In the genomic region with DNA sequence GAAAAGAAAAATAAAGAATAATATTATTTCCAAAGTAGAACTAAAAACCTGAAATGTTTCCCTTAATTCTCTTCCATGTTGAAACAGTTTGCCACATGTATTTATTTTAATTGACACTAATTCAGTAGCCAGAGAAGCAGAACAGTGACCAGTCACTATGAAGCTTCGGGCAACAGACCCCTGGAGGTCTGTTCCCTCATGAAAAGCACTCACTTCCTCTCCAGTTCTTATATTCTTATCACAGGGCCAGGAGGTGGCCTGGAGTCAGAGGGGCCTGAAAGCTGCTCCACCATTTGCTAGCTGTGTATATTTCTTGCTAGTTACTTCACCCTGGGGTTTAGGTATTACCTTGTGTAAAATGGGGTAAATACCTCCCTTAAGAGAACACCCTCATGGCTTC, we compare ENCODE assay signal across 1 cellular context.
TF ChIP-seq lines count a peak whose summit lies in the region.

No MANE protein-coding gene starts in this region.

TF ChIP-seq in WTC11, 78 proteins besides CTCF, POLR2A, EP300 and RAD21 (continued from another document):
- TF ChIP-seq ZNF396 (CRISPR knock-in tag; IDR thresholded peaks at IDR 0.05; ENCODE audit: borderline replicate concordance) (no peak), IRF2 (CRISPR knock-in tag; IDR thresholded peaks at IDR 0.05; ENCODE audit: borderline replicate concordance, low read depth) (no peak), HMGA2 (CRISPR knock-in tag; IDR thresholded peaks at IDR 0.05) (no peak), NR3C1 (CRISPR knock-in tag; conservative IDR thresholded peaks at IDR 0.05; ENCODE audit: low read depth) (no peak), GRHL2 (CRISPR knock-in tag; IDR thresholded peaks at IDR 0.05; ENCODE audit: insufficient replicate concordance, severe bottlenecking) (no peak), MYBL2 (CRISPR knock-in tag; IDR thresholded peaks at IDR 0.05) (no peak), ZNF232 (CRISPR knock-in tag; IDR thresholded peaks at IDR 0.05) (no peak), RELA (CRISPR knock-in tag; IDR thresholded peaks at IDR 0.05; ENCODE audit: borderline replicate concordance) (no peak), GTF2I (CRISPR knock-in tag; conservative IDR thresholded peaks at IDR 0.05) (no peak), ELF4 (CRISPR knock-in tag; IDR thresholded peaks at IDR 0.05; ENCODE audit: low read depth) (no peak)
- TF ChIP-seq, protein P1, sequence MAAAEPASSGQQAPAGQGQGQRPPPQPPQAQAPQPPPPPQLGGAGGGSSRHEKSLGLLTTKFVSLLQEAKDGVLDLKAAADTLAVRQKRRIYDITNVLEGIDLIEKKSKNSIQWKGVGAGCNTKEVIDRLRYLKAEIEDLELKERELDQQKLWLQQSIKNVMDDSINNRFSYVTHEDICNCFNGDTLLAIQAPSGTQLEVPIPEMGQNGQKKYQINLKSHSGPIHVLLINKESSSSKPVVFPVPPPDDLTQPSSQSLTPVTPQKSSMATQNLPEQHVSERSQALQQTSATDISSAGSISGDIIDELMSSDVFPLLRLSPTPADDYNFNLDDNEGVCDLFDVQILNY (CRISPR knock-in tag; IDR thresholded peaks at IDR 0.05) = no peak
- TF ChIP-seq, protein P2, sequence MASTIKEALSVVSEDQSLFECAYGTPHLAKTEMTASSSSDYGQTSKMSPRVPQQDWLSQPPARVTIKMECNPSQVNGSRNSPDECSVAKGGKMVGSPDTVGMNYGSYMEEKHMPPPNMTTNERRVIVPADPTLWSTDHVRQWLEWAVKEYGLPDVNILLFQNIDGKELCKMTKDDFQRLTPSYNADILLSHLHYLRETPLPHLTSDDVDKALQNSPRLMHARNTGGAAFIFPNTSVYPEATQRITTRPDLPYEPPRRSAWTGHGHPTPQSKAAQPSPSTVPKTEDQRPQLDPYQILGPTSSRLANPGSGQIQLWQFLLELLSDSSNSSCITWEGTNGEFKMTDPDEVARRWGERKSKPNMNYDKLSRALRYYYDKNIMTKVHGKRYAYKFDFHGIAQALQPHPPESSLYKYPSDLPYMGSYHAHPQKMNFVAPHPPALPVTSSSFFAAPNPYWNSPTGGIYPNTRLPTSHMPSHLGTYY (CRISPR knock-in tag; IDR thresholded peaks at IDR 0.05) = no peak
- TF ChIP-seq, protein P3, sequence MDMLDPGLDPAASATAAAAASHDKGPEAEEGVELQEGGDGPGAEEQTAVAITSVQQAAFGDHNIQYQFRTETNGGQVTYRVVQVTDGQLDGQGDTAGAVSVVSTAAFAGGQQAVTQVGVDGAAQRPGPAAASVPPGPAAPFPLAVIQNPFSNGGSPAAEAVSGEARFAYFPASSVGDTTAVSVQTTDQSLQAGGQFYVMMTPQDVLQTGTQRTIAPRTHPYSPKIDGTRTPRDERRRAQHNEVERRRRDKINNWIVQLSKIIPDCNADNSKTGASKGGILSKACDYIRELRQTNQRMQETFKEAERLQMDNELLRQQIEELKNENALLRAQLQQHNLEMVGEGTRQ (CRISPR knock-in tag; IDR thresholded peaks at IDR 0.05) = no peak
